12 cellular contexts compared by ENCODE assay signal in the genomic region with DNA sequence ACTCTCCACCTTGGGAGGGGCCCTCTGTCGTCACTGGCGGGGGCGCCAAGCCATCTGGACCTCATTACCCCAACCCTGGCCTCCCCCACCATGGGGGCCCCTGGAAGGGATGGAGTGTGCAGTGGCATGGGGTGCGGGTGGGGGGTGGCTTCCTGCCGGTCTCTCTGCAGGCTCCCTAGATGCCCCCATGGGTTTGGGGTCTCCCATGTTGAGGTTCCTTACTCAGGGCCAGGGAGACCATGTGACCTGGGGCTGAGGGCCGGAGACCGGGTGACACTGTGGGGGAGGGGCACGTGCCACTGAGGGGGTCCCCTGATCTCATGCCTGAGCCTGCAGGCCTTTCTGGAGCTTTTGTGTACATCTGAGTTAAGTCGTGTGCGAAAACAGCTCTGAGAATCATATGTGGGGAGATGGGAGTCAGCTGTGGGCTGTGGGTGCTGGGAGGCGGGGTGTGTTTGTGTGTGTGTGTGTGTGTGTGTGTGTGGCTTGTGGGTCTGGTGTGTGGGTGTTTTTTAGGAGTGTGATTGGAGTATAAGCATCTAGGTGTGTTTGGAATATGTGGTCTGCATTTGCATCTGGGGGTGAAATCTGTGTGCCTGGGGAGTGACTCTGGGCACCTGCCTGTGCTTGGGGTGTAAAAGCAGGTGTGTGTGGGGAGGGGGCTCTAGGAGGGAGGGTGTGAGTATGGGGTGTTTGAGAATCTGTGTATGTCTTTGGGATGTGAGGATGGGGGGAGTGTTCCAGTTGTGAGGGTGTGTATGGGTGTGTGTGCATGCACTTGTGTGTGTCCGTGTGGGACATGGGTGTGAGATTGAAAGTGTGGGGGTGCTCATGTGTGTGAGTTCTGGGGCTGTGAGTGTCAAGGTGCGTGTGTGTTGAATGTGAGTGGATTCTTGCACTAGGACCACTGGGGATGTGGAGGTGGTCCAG. TPM values are rescaled to one million over a fixed set of nuclear protein-coding genes. Genes with fewer than 3 reads are reported as not detected.
A peak's percentile ranks its signal among the peaks of the same experiment; 100 is the strongest.
DNase-seq lines count a peak whose midpoint lies in the region; ATAC-seq and TF ChIP-seq lines count a peak whose summit lies in the region.
"Had no signal": no experiment of that assay in that cellular context is flagged by ENCODE, and none has a peak within 500 bp of the region (broad histone marks: within the 10 kb centered on the region; RNA-seq: fewer than 3 reads in every experiment).

No MANE protein-coding gene starts in this region.

- H3K36me3 ChIP-seq in neuronal stem cell (replicated peaks in 1 of 2; ENCODE audit: control insufficient read depth in 2 of 2, insufficient read depth in 2 of 2, low read length in 2 of 2) (peaks cover 32 to 36% of the 10 kb centered on the region in 2 donors), MG63 (no peaks in the 10 kb centered on the region)

- peak overlapping the region; percentile 31 for H3K27ac ChIP-seq in AG04450 (ENCODE audit: low read depth, low read length)
- no peak overlapping the region for H3K27ac ChIP-seq in neuronal stem cell (replicated peaks; ENCODE audit: low read length)

- H3K14ac ChIP-seq in neuronal stem cell (ENCODE audit: low read length), result no peak overlapping the region

- peaks cover 6% of the 10 kb centered on the region for H3K36me3 Mint-ChIP-seq in T-helper 17 cell (ENCODE audit: low read depth)

- H3K27me3 Mint-ChIP-seq in T-helper 17 cell, result peaks cover 34% of the 10 kb centered on the region

- H3K27me3 ChIP-seq in AG04450 (ENCODE audit: control insufficient read depth, insufficient read depth, low read length) (no peaks in the 10 kb centered on the region), neuronal stem cell (ENCODE audit: control insufficient read depth in 3 of 3, insufficient read depth in 3 of 3, low read depth in 1 of 3, low read length in 3 of 3) (no peaks in the 10 kb centered on the region), MG63 (no peaks in the 10 kb centered on the region)

- H2BK120ac ChIP-seq in neuronal stem cell (ENCODE audit: low read depth, low read length), result no peak overlapping the region

- H3K23ac ChIP-seq in neuronal stem cell (ENCODE audit: low read depth, low read length, poor library complexity), result peak overlapping the region; percentile 75

- H3K4me3 Mint-ChIP-seq in T-helper 17 cell, result no peak overlapping the region
- H3K4me3 Mint-ChIP-seq: activated B cell treated with CpG ODN at 0.5 μM for 24 hours had no signal

- no peak overlapping the region for H3K4ac ChIP-seq in neuronal stem cell (ENCODE audit: low read length)

- H2BK5ac ChIP-seq in neuronal stem cell (ENCODE audit: low read length), result no peak overlapping the region

- H2BK12ac ChIP-seq in neuronal stem cell (ENCODE audit: low read length), result no peak overlapping the region

- no peak for ATAC-seq in T-helper 17 cell
- no peak for ATAC-seq in HG02759 (IDR thresholded peaks at IDR 0.05; ENCODE audit: unreplicated experiment)

- no CpG with 5 or more reads among the region's 13 CpGs for WGBS in neuronal stem cell (ENCODE audit: extremely low coverage in 2 of 2, insufficient read length in 2 of 2, insufficient replicate concordance in 1 of 2), 2 donors

- no peak overlapping the region for H3K4me2 ChIP-seq in neuronal stem cell (ENCODE audit: insufficient read depth, low read length, poor library complexity, severe bottlenecking)

- CTCF ChIA-PET in AG04450 (lab: Charles Lee), result no interaction called here

- peak overlapping the region; percentile 63 for H3K9ac ChIP-seq in neuronal stem cell (ENCODE audit: low read depth, low read length, poor library complexity)

- H3K9me3 ChIP-seq in AG04450 (ENCODE audit: control insufficient read depth, insufficient read depth, low read length) (no peaks in the 10 kb centered on the region), T-helper 17 cell (ENCODE audit: control insufficient read depth, low read length, poor library complexity, severe bottlenecking) (no peaks in the 10 kb centered on the region), neuronal stem cell (replicated peaks in 1 of 2; ENCODE audit: control insufficient read depth in 2 of 2, insufficient read depth in 1 of 2, low read depth in 1 of 2, low read length in 2 of 2) (peaks cover 0 to 1% of the 10 kb centered on the region in 2 donors), MG63 (no peaks in the 10 kb centered on the region)

- peak overlapping the region; percentile 80 for H3K18ac ChIP-seq in neuronal stem cell (ENCODE audit: low read length)

- peaks cover 10% of the 10 kb centered on the region for H3K4me1 Mint-ChIP-seq in T-helper 17 cell

- H3K4me3 ChIP-seq in AG04450 (ENCODE audit: low read depth, low read length) (peak overlapping the region; percentile 72), neuronal stem cell (ENCODE audit: low read length in 2 of 2) (peak overlapping the region in 1 of 2 donors; percentile 5), MG63 (no peak overlapping the region)

- POLR2A ChIA-PET in AG04450 (lab: Yijun Ruan, JAX), result interaction anchor here (0.7 to 2.4 kb wide), 5 partner anchors 9 to 782 kb away, joined by 3 to 8 read pairs (median 4); no protein-coding TSS in a partner anchor

- H3K79me1 ChIP-seq in neuronal stem cell (ENCODE audit: low read depth, low read length), result no peaks in the 10 kb centered on the region

- H4K91ac ChIP-seq in neuronal stem cell (ENCODE audit: low read depth, low read length, poor library complexity), result no peak overlapping the region

- H3K27ac Mint-ChIP-seq in T-helper 17 cell, result peak overlapping the region; percentile 69
- H3K27ac Mint-ChIP-seq: activated B cell treated with CpG ODN at 0.5 μM for 24 hours had no signal

- no peak overlapping the region for H2BK15ac ChIP-seq in neuronal stem cell (ENCODE audit: low read length)

- peaks cover 15 to 25% of the 10 kb centered on the region in 2 donors for H3K4me1 ChIP-seq in neuronal stem cell (ENCODE audit: control insufficient read depth in 2 of 2, insufficient read depth in 1 of 2, low read depth in 1 of 2, low read length in 2 of 2)

- H2AK5ac ChIP-seq in neuronal stem cell (ENCODE audit: low read depth, low read length), result peak overlapping the region; percentile 60

- no peak for TF ChIP-seq CTCF in AG04450 (IDR thresholded peaks at IDR 0.05; ENCODE audit: low read depth, low read length)

- no peak overlapping the region for H2AFZ ChIP-seq in neuronal stem cell (ENCODE audit: low read length)

- DNase-seq in AG04450 (ENCODE audit: low read depth, low spot score) (peak; percentile 16), T-helper 17 cell (no peak), fibroblast of the conjunctiva (ENCODE audit: low read depth) (peak; percentile 54), neuronal stem cell (ENCODE audit: low spot score) (no peak), MG63 (no peak), NCI-H1930 (lab: John Stamatoyannopoulos, UW) (no peak)
- DNase-seq in activated CD8-positive, alpha-beta memory T cell treated with anti-CD3 and anti-CD28 coated beads for 24 hours, result no peak
- DNase-seq: activated B cell treated with CpG ODN at 0.5 μM for 24 hours, activated gamma-delta T cell treated with Interleukin-2 at 50 U/mL for 16 hours, NCI-H226, RPMI8226 had no signal

- no peak overlapping the region for H4K8ac ChIP-seq in neuronal stem cell (ENCODE audit: low read depth, low read length)

RNA-seq across cellular contexts. Expression of a gene that starts 32.1 kb away (rescaled TPM):
- 112 and 121 TPM in 2 replicates for polyA plus RNA-seq in AG04450 (2011; rRNA removed)
- 102 and 116 TPM in 2 replicates for polyA minus RNA-seq in AG04450 (2011; rRNA and poly(A)+ RNA removed)
- 10 to 100 TPM; 50.0 to 60.5 TPM for total RNA-seq in T-helper 17 cell
- polyA plus RNA-seq in neuronal stem cell (2013, experiment 1 of 2), result 29.3 TPM
- polyA plus RNA-seq in neuronal stem cell (2013, experiment 2 of 2), result 30.6 TPM
- total RNA-seq in MG63 (2014; rRNA removed; shearing (Covaris generic); ENCODE audit: low replicate concordance), result 51.0 and 70.3 TPM in 2 replicates

RNA-seq across cellular contexts. Expression of a gene that starts 32.3 kb away (rescaled TPM):
- polyA plus RNA-seq in AG04450 (2011; rRNA removed), result 72.2 and 75.8 TPM in 2 replicates
- polyA minus RNA-seq in AG04450 (2011; rRNA and poly(A)+ RNA removed), result 18.7 and 20.0 TPM in 2 replicates
- total RNA-seq in T-helper 17 cell, result 10 to 100 TPM in 1 of 2 donors, 1 to 10 TPM in 1; 6.1 to 10.3 TPM
- polyA plus RNA-seq in neuronal stem cell (2013, experiment 1 of 2), result 21.5 TPM
- 21.5 TPM for polyA plus RNA-seq in neuronal stem cell (2013, experiment 2 of 2)
- total RNA-seq in MG63 (2014; rRNA removed; shearing (Covaris generic); ENCODE audit: low replicate concordance), result 24.1 and 42.3 TPM in 2 replicates

RNA-seq across cellular contexts. Expression of a gene that starts 40.6 kb away (rescaled TPM):
- 12.0 and 17.4 TPM in 2 replicates for polyA plus RNA-seq in AG04450 (2011; rRNA removed)
- 45.9 and 62.9 TPM in 2 replicates for polyA minus RNA-seq in AG04450 (2011; rRNA and poly(A)+ RNA removed)
- 1 to 10 TPM; 1.3 to 2.2 TPM for total RNA-seq in T-helper 17 cell
- polyA plus RNA-seq in neuronal stem cell (2013, experiment 1 of 2), result 46.5 TPM
- 48.3 TPM for polyA plus RNA-seq in neuronal stem cell (2013, experiment 2 of 2)
- total RNA-seq in MG63 (2014; rRNA removed; shearing (Covaris generic); ENCODE audit: low replicate concordance), result 0.20 and 0.30 TPM in 2 replicates

RNA-seq across cellular contexts. Expression of a gene that starts 52.4 kb away (rescaled TPM):
- polyA plus RNA-seq in AG04450 (2011; rRNA removed), result 26.9 and 45.6 TPM in 2 replicates
- 53.4 and 74.6 TPM in 2 replicates for polyA minus RNA-seq in AG04450 (2011; rRNA and poly(A)+ RNA removed)
- total RNA-seq in T-helper 17 cell, result 100 to 1,000 TPM; 128 to 134 TPM
- polyA plus RNA-seq in neuronal stem cell (2013, experiment 1 of 2), result 120 TPM
- polyA plus RNA-seq in neuronal stem cell (2013, experiment 2 of 2), result 119 TPM
- 5.4 and 12.2 TPM in 2 replicates for total RNA-seq in MG63 (2014; rRNA removed; shearing (Covaris generic); ENCODE audit: low replicate concordance)

Comparison
In these comparisons a context has a peak if more than half of its experiments do, and no peak if none do; other contexts are left out.
1. DNase-seq: peak in AG04450 (single experiment) and fibroblast of the conjunctiva (single experiment); none in T-helper 17 cell (0 of 3), neuronal stem cell (single experiment), MG63 (single experiment), NCI-H1930 (0 of 2) and activated CD8-positive, alpha-beta memory T cell treated with anti-CD3 and anti-CD28 coated beads for 24 hours (single experiment).